ENCODE assay signal across 1 cellular context in genomic region chr18:43932140-43932539, GRCh38.
TF ChIP-seq lines count a peak whose summit lies in the region.

No MANE protein-coding gene starts in this region.

TF ChIP-seq in GM23338, 12 proteins besides CTCF, POLR2A, EP300 and RAD21 (continued from another document):
- TF ChIP-seq REST (IDR thresholded peaks at IDR 0.05; ENCODE audit: unreplicated experiment), result no peak
- TF ChIP-seq ZNF331 (CRISPR knock-in tag; IDR thresholded peaks at IDR 0.05; ENCODE audit: low read depth), result no peak
- no peak for TF ChIP-seq CREB1 (CRISPR knock-in tag; IDR thresholded peaks at IDR 0.05; ENCODE audit: low read depth)
- TF ChIP-seq POLR2AphosphoS5 (IDR thresholded peaks at IDR 0.05; ENCODE audit: low read depth), result no peak
- no peak for TF ChIP-seq EZH2 (IDR thresholded peaks at IDR 0.05; ENCODE audit: low read depth, unreplicated experiment)
- TF ChIP-seq NANOG (IDR thresholded peaks at IDR 0.05; ENCODE audit: borderline replicate concordance), result no peak
- TF ChIP-seq ZNF114 (CRISPR knock-in tag; IDR thresholded peaks at IDR 0.05), result no peak
